2 cellular contexts compared by ENCODE assay signal in the genomic region with DNA sequence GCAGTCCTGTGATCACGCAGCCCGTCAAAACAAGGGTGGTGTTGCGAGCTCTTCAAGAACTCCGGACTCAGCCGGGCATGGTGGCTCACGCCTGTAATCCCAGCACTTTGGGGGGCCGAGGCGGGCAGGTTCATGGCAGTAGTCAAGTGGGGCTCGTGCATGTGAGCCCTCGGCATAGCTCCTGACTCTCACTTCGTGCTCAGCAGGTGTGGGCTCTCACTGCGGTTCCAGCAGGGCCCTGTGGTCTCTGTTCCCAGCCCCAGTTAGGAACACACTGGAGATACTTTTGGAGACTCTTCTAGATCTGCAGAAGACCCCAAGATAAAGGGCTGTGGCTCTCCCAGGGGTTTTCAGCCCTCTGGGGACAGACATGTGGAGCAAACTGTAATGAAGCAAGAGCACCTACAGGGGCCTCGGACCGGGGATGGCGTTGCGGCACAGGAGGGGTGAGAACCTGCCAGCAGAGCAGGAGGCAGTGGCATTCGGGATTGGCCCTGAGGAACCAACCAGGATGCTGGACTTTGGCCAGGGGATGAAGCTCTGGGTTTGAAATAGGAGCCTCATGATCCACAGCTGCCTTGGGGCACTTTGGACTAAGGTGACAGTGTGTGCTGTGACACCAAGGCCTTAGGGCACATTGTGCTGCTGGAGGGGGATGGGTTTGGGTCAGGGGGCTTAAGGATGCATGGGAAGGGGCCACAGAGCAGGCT.
TF ChIP-seq lines count a peak whose summit lies in the region.

No MANE protein-coding gene starts in this region.

TF ChIP-seq in HepG2, 621 proteins besides CTCF, POLR2A, EP300 and RAD21:
- TF ChIP-seq, protein P1, sequence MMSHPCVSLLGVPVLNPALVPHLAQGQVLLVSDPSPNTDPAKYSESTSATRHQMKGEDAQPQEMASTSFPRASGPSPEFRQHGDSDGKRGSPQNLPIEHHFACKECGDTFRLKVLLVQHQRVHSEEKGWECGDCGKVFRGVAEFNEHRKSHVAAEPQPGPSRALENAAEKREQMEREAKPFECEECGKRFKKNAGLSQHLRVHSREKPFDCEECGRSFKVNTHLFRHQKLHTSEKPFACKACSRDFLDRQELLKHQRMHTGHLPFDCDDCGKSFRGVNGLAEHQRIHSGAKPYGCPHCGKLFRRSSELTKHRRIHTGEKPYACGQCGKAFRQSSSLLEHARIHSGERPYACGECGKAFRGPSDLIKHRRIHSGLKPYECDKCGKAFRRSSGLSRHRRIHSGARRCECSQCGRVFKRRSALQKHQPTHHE (CRISPR knock-in tag; IDR thresholded peaks at IDR 0.05; ENCODE audit: borderline replicate concordance) = no peak
- TF ChIP-seq ZNF317 (CRISPR knock-in tag; IDR thresholded peaks at IDR 0.05) = no peak
- no peak for TF ChIP-seq ZNF747 (CRISPR knock-in tag; IDR thresholded peaks at IDR 0.05; ENCODE audit: borderline replicate concordance)
- TF ChIP-seq RFXAP (CRISPR knock-in tag; IDR thresholded peaks at IDR 0.05; ENCODE audit: borderline replicate concordance) = no peak
- no peak for TF ChIP-seq NFRKB (IDR thresholded peaks at IDR 0.05)
- TF ChIP-seq SKIL (CRISPR knock-in tag; IDR thresholded peaks at IDR 0.05; ENCODE audit: borderline replicate concordance) = no peak
- TF ChIP-seq NFIC (IDR thresholded peaks at IDR 0.05; ENCODE audit: low read length) = no peak
- no peak for TF ChIP-seq XRCC5 (optimal IDR thresholded peaks at IDR 0.05; ENCODE audit: low read length)
TF ChIP-seq in HepG2: peak in this region for 0.

TF ChIP-seq in H1, 55 proteins besides CTCF, POLR2A, EP300 and RAD21 (continued from another document):
- TF ChIP-seq KDM1A (IDR thresholded peaks at IDR 0.05; ENCODE audit: borderline replicate concordance, low read length) (no peak), CREB1 (IDR thresholded peaks at IDR 0.05) (no peak), KDM4A (IDR thresholded peaks at IDR 0.05; ENCODE audit: low read depth, low read length, severe bottlenecking) (no peak), SIX5 (IDR thresholded peaks at IDR 0.05; ENCODE audit: low read depth, low read length) (no peak), RNF2 (IDR thresholded peaks at IDR 0.05; ENCODE audit: borderline replicate concordance, low read depth, low read length, missing control alignments, poor library complexity, severe bottlenecking) (no peak), FOSL1 (IDR thresholded peaks at IDR 0.05; ENCODE audit: insufficient read depth, low read depth, low read length) (no peak), EZH2 (IDR thresholded peaks at IDR 0.05; ENCODE audit: low read depth, low read length, severe bottlenecking) (no peak), BCL11A (IDR thresholded peaks at IDR 0.05; ENCODE audit: low read depth in 2 of 2, low read length in 2 of 2) (no peak)
- TF ChIP-seq, protein P2, sequence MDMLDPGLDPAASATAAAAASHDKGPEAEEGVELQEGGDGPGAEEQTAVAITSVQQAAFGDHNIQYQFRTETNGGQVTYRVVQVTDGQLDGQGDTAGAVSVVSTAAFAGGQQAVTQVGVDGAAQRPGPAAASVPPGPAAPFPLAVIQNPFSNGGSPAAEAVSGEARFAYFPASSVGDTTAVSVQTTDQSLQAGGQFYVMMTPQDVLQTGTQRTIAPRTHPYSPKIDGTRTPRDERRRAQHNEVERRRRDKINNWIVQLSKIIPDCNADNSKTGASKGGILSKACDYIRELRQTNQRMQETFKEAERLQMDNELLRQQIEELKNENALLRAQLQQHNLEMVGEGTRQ (IDR thresholded peaks at IDR 0.05; ENCODE audit: low read length) = no peak
